ENCODE assay signal across 8 cellular contexts in genomic region chr20:41692479-41693135, GRCh38.
DNase-seq lines count a peak whose midpoint lies in the region; ATAC-seq and TF ChIP-seq lines count a peak whose summit lies in the region.

No MANE protein-coding gene starts in this region.

- H3K4me1 ChIP-seq in liver (ENCODE audit: control insufficient read depth in 4 of 4, insufficient read depth in 4 of 4, low read length in 3 of 4), result peaks cover 0 to 11% (median 0%) of the 10 kb centered on the region in 4 donors

- WGBS in liver, result 7% methylated on average over 29 of the region's 29 CpGs

- no peak for TF ChIP-seq RAD21 in liver (IDR thresholded peaks at IDR 0.05)

- peak; percentile 47 for ATAC-seq in HG03103 (IDR thresholded peaks at IDR 0.05; ENCODE audit: low read depth, unreplicated experiment)

- no peak for TF ChIP-seq CTCF in liver (IDR thresholded peaks at IDR 0.05; ENCODE audit: low read depth, low read length, missing input control)

- H3K27ac ChIP-seq in liver (ENCODE audit: low read depth in 1 of 2, low read length in 2 of 2), result peak overlapping the region; percentile 80 to 91

- no peaks in the 10 kb centered on the region for H3K9me3 ChIP-seq in liver (ENCODE audit: control insufficient read depth in 4 of 4, low read length in 3 of 4)

- peak overlapping the region in 1 of 2 donors; percentile 61 for H3K9ac ChIP-seq in liver (ENCODE audit: low read depth in 1 of 2, low read length in 2 of 2)

- H3K4me3 ChIP-seq in liver (ENCODE audit: low read depth in 1 of 3, low read length in 3 of 3), result peak overlapping the region; percentile 71 to 96 (median 74)

- no peaks in the 10 kb centered on the region for H3K27me3 ChIP-seq in liver (ENCODE audit: control insufficient read depth in 4 of 4, insufficient read depth in 4 of 4, low read length in 3 of 4)

- DNase-seq in SIG-M5 treated with dmso at 0.1 percent for 504 hours (lab: John Stamatoyannopoulos, UW; ENCODE audit: unreplicated experiment) (peak; percentile 50), SIG-M5 (lab: John Stamatoyannopoulos, UW) (no peak), NCI-H226 (peak; percentile 4), dermis blood vessel endothelial cell (peak; percentile 72)
- peak; percentile 52 to 60 for DNase-seq in activated CD4-positive, alpha-beta T cell treated with anti-CD3 and anti-CD28 coated beads, Interleukin-2, amount 50 U/mL, for 4 hours
- DNase-seq in stimulated activated CD4-positive, alpha-beta T cell treated with anti-CD3 and anti-CD28 coated beads, Interleukin-4, amount 100 ng/mL, for 1 hour, result peak; percentile 78

- H3K36me3 ChIP-seq in liver (ENCODE audit: control insufficient read depth in 4 of 4, insufficient read depth in 3 of 4, low read depth in 1 of 4, low read length in 3 of 4), result no peaks in the 10 kb centered on the region

TF ChIP-seq in liver, 16 proteins besides CTCF, POLR2A, EP300 and RAD21:
- TF ChIP-seq FOXA1 (IDR thresholded peaks at IDR 0.05), result no peak
- peak; percentile 30 for TF ChIP-seq SP1 (IDR thresholded peaks at IDR 0.05)
- TF ChIP-seq TAF1 (conservative IDR thresholded peaks at IDR 0.05), result peak; percentile 51
- TF ChIP-seq, protein P1, sequence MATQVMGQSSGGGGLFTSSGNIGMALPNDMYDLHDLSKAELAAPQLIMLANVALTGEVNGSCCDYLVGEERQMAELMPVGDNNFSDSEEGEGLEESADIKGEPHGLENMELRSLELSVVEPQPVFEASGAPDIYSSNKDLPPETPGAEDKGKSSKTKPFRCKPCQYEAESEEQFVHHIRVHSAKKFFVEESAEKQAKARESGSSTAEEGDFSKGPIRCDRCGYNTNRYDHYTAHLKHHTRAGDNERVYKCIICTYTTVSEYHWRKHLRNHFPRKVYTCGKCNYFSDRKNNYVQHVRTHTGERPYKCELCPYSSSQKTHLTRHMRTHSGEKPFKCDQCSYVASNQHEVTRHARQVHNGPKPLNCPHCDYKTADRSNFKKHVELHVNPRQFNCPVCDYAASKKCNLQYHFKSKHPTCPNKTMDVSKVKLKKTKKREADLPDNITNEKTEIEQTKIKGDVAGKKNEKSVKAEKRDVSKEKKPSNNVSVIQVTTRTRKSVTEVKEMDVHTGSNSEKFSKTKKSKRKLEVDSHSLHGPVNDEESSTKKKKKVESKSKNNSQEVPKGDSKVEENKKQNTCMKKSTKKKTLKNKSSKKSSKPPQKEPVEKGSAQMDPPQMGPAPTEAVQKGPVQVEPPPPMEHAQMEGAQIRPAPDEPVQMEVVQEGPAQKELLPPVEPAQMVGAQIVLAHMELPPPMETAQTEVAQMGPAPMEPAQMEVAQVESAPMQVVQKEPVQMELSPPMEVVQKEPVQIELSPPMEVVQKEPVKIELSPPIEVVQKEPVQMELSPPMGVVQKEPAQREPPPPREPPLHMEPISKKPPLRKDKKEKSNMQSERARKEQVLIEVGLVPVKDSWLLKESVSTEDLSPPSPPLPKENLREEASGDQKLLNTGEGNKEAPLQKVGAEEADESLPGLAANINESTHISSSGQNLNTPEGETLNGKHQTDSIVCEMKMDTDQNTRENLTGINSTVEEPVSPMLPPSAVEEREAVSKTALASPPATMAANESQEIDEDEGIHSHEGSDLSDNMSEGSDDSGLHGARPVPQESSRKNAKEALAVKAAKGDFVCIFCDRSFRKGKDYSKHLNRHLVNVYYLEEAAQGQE (IDR thresholded peaks at IDR 0.05), result no peak
- TF ChIP-seq FOXA2 (IDR thresholded peaks at IDR 0.05), result no peak
- peak in 1 of 2 donors; percentile 12 for TF ChIP-seq RXRA (IDR thresholded peaks at IDR 0.05)
- TF ChIP-seq JUND (IDR thresholded peaks at IDR 0.05), result no peak
- TF ChIP-seq EGR1 (IDR thresholded peaks at IDR 0.05; ENCODE audit: low read depth in 2 of 2), result peak in 1 of 2 donors; percentile 62
- no peak for TF ChIP-seq HNF4A (conservative IDR thresholded peaks at IDR 0.05)
TF ChIP-seq in liver: peak in this region for 4.
